Comparison of ENCODE assay signal across 8 cellular contexts in the genomic region with DNA sequence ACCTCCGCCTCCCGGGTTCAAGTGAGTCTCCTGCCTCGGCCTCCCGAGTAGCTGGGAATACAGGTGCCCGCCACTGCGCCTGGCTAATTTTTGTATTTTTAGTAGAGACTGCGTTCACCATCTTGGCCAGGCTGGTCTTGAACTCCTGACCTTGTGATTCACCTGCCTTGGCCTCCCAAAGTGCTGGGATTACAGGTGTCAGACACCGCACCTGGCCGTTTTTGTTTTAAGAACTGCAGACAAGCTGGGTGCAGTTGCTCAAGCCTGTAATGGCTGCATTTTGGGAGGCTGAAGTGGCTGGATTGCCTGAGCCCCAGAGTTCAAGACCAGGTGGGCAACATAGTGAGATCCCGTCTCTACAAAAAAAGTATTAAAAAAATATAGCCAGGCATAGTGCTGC. TPM values are rescaled to one million over a fixed set of nuclear protein-coding genes. Genes with fewer than 3 reads are reported as not detected.
DNase-seq lines count a peak whose midpoint lies in the region; ATAC-seq and TF ChIP-seq lines count a peak whose summit lies in the region.
"Not testable (repeated sequence)": the region's sequence is repeated elsewhere in the genome, so short reads cannot be mapped to it uniquely, and the experiment has no call there.

No MANE protein-coding gene starts in this region.

- H3K36me3 Mint-ChIP-seq in WTC11 = peaks cover 19% of the 10 kb centered on the region

- not testable (repeated sequence) for H3K79me2 ChIP-seq in KMS-11 (ENCODE audit: insufficient read depth, low read depth); hepatocyte; mesendoderm (ENCODE audit: control insufficient read depth, insufficient read depth, low read length)

- DNase-seq in WTC11 (ENCODE audit: low spot score) (peak; percentile 31), ascending aorta (ENCODE audit: low spot score in 2 of 2) (peak; percentile 19 to 76), fibroblast of gingiva (ENCODE audit: low read depth) (peak; percentile 4), hepatocyte (ENCODE audit: low spot score) (peak; percentile 28), mesendoderm (peak; percentile 4), sciatic nerve (ENCODE audit: low spot score) (peak; percentile 64), aorta (peak; percentile 61 to 80)

- peak overlapping the region; percentile 51 for H3K4me2 ChIP-seq in KMS-11
- H3K4me2 ChIP-seq in hepatocyte; mesendoderm (ENCODE audit: low read length): not testable (repeated sequence)

- H3K9me2 ChIP-seq in hepatocyte (replicated peaks; ENCODE audit: insufficient read depth) = not testable (repeated sequence)

- not testable (repeated sequence) for H3K18ac ChIP-seq in mesendoderm (ENCODE audit: low read length)

- H4K5ac ChIP-seq in mesendoderm (ENCODE audit: low read length) = not testable (repeated sequence)

- not testable (repeated sequence) for H2AK5ac ChIP-seq in mesendoderm (ENCODE audit: low read length)

- CTCF ChIA-PET in WTC11 (lab: Charles Lee) = not testable (repeated sequence)

- H3K4me3 ChIP-seq in KMS-11 (IDR thresholded peaks at IDR 0.05; ENCODE audit: insufficient read depth, low read depth, low read length); ascending aorta; hepatocyte; mesendoderm (ENCODE audit: low read length); aorta (ENCODE audit: low read length in 2 of 2): not testable (repeated sequence)

- POLR2A ChIA-PET in WTC11 (lab: Charles Lee) = not testable (repeated sequence)

- H3K56ac ChIP-seq in mesendoderm (ENCODE audit: low read length) = not testable (repeated sequence)

- H4K20me1 ChIP-seq in KMS-11 (ENCODE audit: insufficient read depth); hepatocyte (ENCODE audit: insufficient read depth, poor library complexity, severe bottlenecking): not testable (repeated sequence)

- not testable (repeated sequence) for H3K9ac ChIP-seq in KMS-11; mesendoderm (ENCODE audit: low read length)

- H3K36me3 ChIP-seq in KMS-11 (ENCODE audit: insufficient read depth); ascending aorta; hepatocyte (replicated peaks; ENCODE audit: insufficient read depth, low read depth); mesendoderm (ENCODE audit: control insufficient read depth, insufficient read depth, low read length); aorta (ENCODE audit: control insufficient read depth in 1 of 2, insufficient read depth in 2 of 2, low read length in 1 of 2): not testable (repeated sequence)

- not testable (repeated sequence) for TF ChIP-seq CTCF in KMS-11 (conservative IDR thresholded peaks at IDR 0.05; ENCODE audit: low read depth, low read length); WTC11 (IDR thresholded peaks at IDR 0.05); ascending aorta (IDR thresholded peaks at IDR 0.05); hepatocyte (IDR thresholded peaks at IDR 0.05; ENCODE audit: poor library complexity)

- H3K9me3 ChIP-seq in ascending aorta; hepatocyte (ENCODE audit: low read depth); aorta (ENCODE audit: control insufficient read depth, low read length): not testable (repeated sequence)

- H3K4me1 ChIP-seq in KMS-11 (ENCODE audit: low read depth, poor library complexity, severe bottlenecking); ascending aorta; hepatocyte (ENCODE audit: insufficient read depth); mesendoderm (ENCODE audit: control insufficient read depth, low read depth, low read length); aorta (ENCODE audit: control insufficient read depth in 1 of 2, insufficient read depth in 2 of 2, low read length in 2 of 2): not testable (repeated sequence)

- WGBS in hepatocyte (ENCODE audit: low lambda C conversion rate, missing lambda C conversion rate) = 82% methylated on average over 10 of the region's 10 CpGs
- no CpG with 5 or more reads among the region's 10 CpGs for WGBS in mesendoderm (ENCODE audit: extremely low coverage, insufficient coverage, low lambda C conversion rate)
- 81 to 83% methylated on average over 10 of the region's 10 CpGs for WGBS in aorta, 2 donors

- not testable (repeated sequence) for H3K4ac ChIP-seq in mesendoderm (ENCODE audit: low read depth, low read length)

- ATAC-seq in WTC11 (peak; percentile 41; the same call in 1 of the 2 replicates), sciatic nerve (peak; percentile 57), aorta (ENCODE audit: low FRiP score) (peak; percentile 75)

- H2BK120ac ChIP-seq in mesendoderm (ENCODE audit: low read depth, low read length) = not testable (repeated sequence)

- peak overlapping the region; percentile 19 for H2AFZ ChIP-seq in KMS-11 (ENCODE audit: low read depth)
- not testable (repeated sequence) for H2AFZ ChIP-seq in hepatocyte

- H3K9me3 Mint-ChIP-seq in WTC11 = peaks cover 13% of the 10 kb centered on the region

- not testable (repeated sequence) for H2BK15ac ChIP-seq in mesendoderm (replicated peaks; ENCODE audit: low read depth)

- H3K4me3 Mint-ChIP-seq in WTC11 = not testable (repeated sequence)

- H2BK5ac ChIP-seq in mesendoderm (ENCODE audit: low read length) = not testable (repeated sequence)

- intact Hi-C loops in ascending aorta (cut with DNase I); sciatic nerve (cut with DNase I); aorta (cut with DNase I): not testable (repeated sequence)

- H3K27ac ChIP-seq in KMS-11 = peak overlapping the region; percentile 66
- H3K27ac ChIP-seq in ascending aorta; hepatocyte; mesendoderm (ENCODE audit: low read depth, low read length); aorta (ENCODE audit: low read depth in 1 of 2, low read length in 2 of 2): not testable (repeated sequence)

- H3K27ac Mint-ChIP-seq in WTC11 = not testable (repeated sequence)

- H3K27me3 ChIP-seq in KMS-11 (ENCODE audit: insufficient read depth, low read depth); ascending aorta; hepatocyte; mesendoderm (ENCODE audit: insufficient read depth, low read length, poor library complexity); aorta (ENCODE audit: control insufficient read depth in 1 of 2, insufficient read depth in 2 of 2, low read length in 1 of 2): not testable (repeated sequence)

- peaks cover 20% of the 10 kb centered on the region for H3K27me3 Mint-ChIP-seq in WTC11 (ENCODE audit: low read depth)

- not testable (repeated sequence) for H4K8ac ChIP-seq in mesendoderm (ENCODE audit: low read depth, low read length)

- not testable (repeated sequence) for H3K79me1 ChIP-seq in mesendoderm (ENCODE audit: low read length)

- not testable (repeated sequence) for H3K23ac ChIP-seq in mesendoderm (ENCODE audit: low read length)

- H3K4me1 Mint-ChIP-seq in WTC11 = not testable (repeated sequence)

RNA-seq across cellular contexts. Expression of a gene that starts 43.2 kb away (rescaled TPM):
- 5.6 to 6.0 TPM (median 5.9 TPM) in 3 replicates for total RNA-seq in WTC11 (2021)
- 3.3 TPM for total RNA-seq in ascending aorta
- total RNA-seq in hepatocyte = 19.2 and 30.2 TPM in 2 replicates
- polyA plus RNA-seq in hepatocyte = 10.5 and 14.3 TPM in 2 replicates
- polyA plus RNA-seq in mesendoderm (2013, experiment 1 of 2) = 5.2 TPM
- polyA plus RNA-seq in mesendoderm (2013, experiment 2 of 2) = 7.1 TPM
- total RNA-seq in sciatic nerve = 8.7 TPM
- 1 to 10 TPM; 4.0 to 9.5 TPM for total RNA-seq in aorta
- polyA plus RNA-seq in aorta = 10 to 100 TPM in 1 of 2 donors, 1 to 10 TPM in 1; 2.0 to 35.6 TPM

Comparison
In these comparisons a context has a peak if more than half of its experiments do, and no peak if none do; other contexts are left out.
1. DNase-seq: peak in every context shown above with its lines; median percentile 70 in aorta; 64 in sciatic nerve; 48 in ascending aorta; 31 in WTC11; 28 in hepatocyte; 4 in fibroblast of gingiva; 4 in mesendoderm.